In genomic region chr3:127053450-127053849, GRCh38 we compare ENCODE assay signal across 24 cellular contexts.
"Had no signal": no experiment of that assay in that cellular context is flagged by ENCODE, and none has a peak within 500 bp of the region (broad histone marks: within the 10 kb centered on the region; RNA-seq: fewer than 3 reads in every experiment).

No MANE protein-coding gene starts in this region.

- H3K27ac ChIP-seq: adrenal gland, colonic mucosa, dorsolateral prefrontal cortex, esophagus muscularis mucosa, parathyroid adenoma, thoracic aorta, VCaP had no signal

- H3K9ac ChIP-seq: parathyroid adenoma had no signal

- H3K9me3 ChIP-seq: adrenal gland, colonic mucosa had no signal

- FAIRE-seq: frontal cortex, islet of Langerhans had no signal

- H3K27me3 ChIP-seq: adrenal gland, breast epithelium, colonic mucosa, dorsolateral prefrontal cortex, upper lobe of left lung had no signal

- DNase-seq: activated CD4-positive, alpha-beta T cell treated with anti-CD3 and anti-CD28 coated beads, Interleukin-2, amount 10 ng/mL, durations not matched to agents 24 days and 14 days; activated CD8-positive, alpha-beta T cell treated with anti-CD3 and anti-CD28 coated beads, Interleukin-2, amount 10 ng/mL, durations not matched to agents 7 days and 5 days; activated gamma-delta T cell treated with Interleukin-2 at 50 U/mL for 16 hours; activated T-cell treated with anti-CD3 and anti-CD28 coated beads, Interleukin-2, amount 50 U/mL, for 48 hours; adrenal gland; colonic mucosa; mammary epithelial cell; SIG-M5; stimulated activated CD4-positive, alpha-beta T cell treated with anti-CD3 and anti-CD28 coated beads, Interleukin-4, amount 100 ng/mL, for 24 hours; stimulated activated naive CD4-positive, alpha-beta T cell treated with Interleukin-2 at 50 U/mL for 16 hours; upper lobe of left lung had no signal

- H3K4me1 ChIP-seq: colonic mucosa, esophagus muscularis mucosa, parathyroid adenoma had no signal

- H3K4me1 Mint-ChIP-seq: activated CD4-positive, alpha-beta T cell treated with anti-CD3 and anti-CD28 coated beads, Interleukin-2, amount 10 ng/mL, durations not matched to agents 24 days and 14 days; activated naive CD4-positive, alpha-beta T cell treated with anti-CD3 and anti-CD28 coated beads, Interleukin-2, amount 50 U/mL, for 24 hours; mesothelial cell of epicardium; nephron had no signal

- H3K27me3 Mint-ChIP-seq: activated CD4-positive, alpha-beta T cell treated with anti-CD3 and anti-CD28 coated beads, Interleukin-2, amount 10 ng/mL, durations not matched to agents 24 days and 14 days had no signal

- ATAC-seq: activated CD4-positive, CD25-positive, alpha-beta regulatory T cell treated with anti-CD3 and anti-CD28 coated beads, Interleukin-2, amount 50 U/mL, for 24 hours; activated CD8-positive, alpha-beta T cell treated with anti-CD3 and anti-CD28 coated beads, Interleukin-2, amount 10 ng/mL, durations not matched to agents 7 days and 5 days; SK-N-SH treated with all-trans-retinoic acid at 6 μM for 48 hours had no signal

- H3K36me3 ChIP-seq: adrenal gland, breast epithelium, colonic mucosa, esophagus muscularis mucosa, thoracic aorta, upper lobe of left lung had no signal

- H3K27ac Mint-ChIP-seq: activated CD4-positive, alpha-beta T cell treated with anti-CD3 and anti-CD28 coated beads, Interleukin-2, amount 10 ng/mL, durations not matched to agents 24 days and 14 days; activated CD8-positive, alpha-beta T cell treated with anti-CD3 and anti-CD28 coated beads, Interleukin-2, amount 10 ng/mL, durations not matched to agents 7 days and 5 days; activated naive CD4-positive, alpha-beta T cell treated with anti-CD3 and anti-CD28 coated beads, Interleukin-2, amount 50 U/mL, for 24 hours; mesothelial cell of epicardium; nephron had no signal

- H3K4me3 Mint-ChIP-seq: activated CD4-positive, alpha-beta T cell treated with anti-CD3 and anti-CD28 coated beads, Interleukin-2, amount 10 ng/mL, durations not matched to agents 24 days and 14 days; activated CD8-positive, alpha-beta T cell treated with anti-CD3 and anti-CD28 coated beads, Interleukin-2, amount 10 ng/mL, durations not matched to agents 7 days and 5 days; activated naive CD4-positive, alpha-beta T cell treated with anti-CD3 and anti-CD28 coated beads, Interleukin-2, amount 50 U/mL, for 24 hours; mesothelial cell of epicardium; nephron had no signal

- H3K36me3 Mint-ChIP-seq: mesothelial cell of epicardium had no signal

- H3K4me3 ChIP-seq: adrenal gland, breast epithelium, colonic mucosa, dorsolateral prefrontal cortex, esophagus muscularis mucosa, thoracic aorta, upper lobe of left lung had no signal
